Comparison of ENCODE assay signal across 23 cellular contexts in genomic region chr18:5508821-5509220, GRCh38. TPM values are rescaled to one million over a fixed set of nuclear protein-coding genes. Genes with fewer than 3 reads are reported as not detected.
"Had no signal": no experiment of that assay in that cellular context is flagged by ENCODE, and none has a peak within 500 bp of the region (broad histone marks: within the 10 kb centered on the region; RNA-seq: fewer than 3 reads in every experiment).

No MANE protein-coding gene starts in this region.

- DNase-seq: colonic mucosa; dermis blood vessel endothelial cell; esophagus squamous epithelium; foreskin keratinocyte; heart right ventricle; islet precursor cell; mammary epithelial cell; mucosa of descending colon; naive thymus-derived CD8-positive, alpha-beta T cell; psoas muscle; retina; sigmoid colon; stimulated activated CD4-positive, alpha-beta T cell treated with anti-CD3 and anti-CD28 coated beads, Interleukin-2, amount 100 ng/mL, for 24 hours; stimulated activated CD4-positive, alpha-beta T cell treated with anti-CD3 and anti-CD28 coated beads, Interleukin-4, amount 100 ng/mL, for 4 hours; stimulated activated naive CD4-positive, alpha-beta T cell; stomach; thyroid gland; upper lobe of left lung; uterus had no signal

- H3K36me3 ChIP-seq: colonic mucosa, esophagus squamous epithelium, heart right ventricle, neutrophil, sigmoid colon, stomach, suprapubic skin, thyroid gland, upper lobe of left lung, uterus had no signal

- H3K9me3 ChIP-seq: colonic mucosa, esophagus squamous epithelium, heart right ventricle, mucosa of descending colon, neutrophil, psoas muscle, sigmoid colon, stomach, suprapubic skin, thyroid gland, upper lobe of left lung, uterus had no signal

- H3K27me3 ChIP-seq: colonic mucosa, esophagus squamous epithelium, foreskin keratinocyte, heart right ventricle, neutrophil, sigmoid colon, suprapubic skin, thyroid gland, upper lobe of left lung, uterus had no signal

- H3K4me1 ChIP-seq: colonic mucosa, esophagus squamous epithelium, psoas muscle, stomach, thyroid gland, uterus had no signal

- H3K27ac ChIP-seq: colonic mucosa, esophagus squamous epithelium, heart right ventricle, neutrophil, psoas muscle, sigmoid colon, skin epidermis, stomach, suprapubic skin, thyroid gland, upper lobe of left lung, uterus had no signal

- H3K4me3 ChIP-seq: colonic mucosa, esophagus squamous epithelium, heart right ventricle, mucosa of descending colon, psoas muscle, sigmoid colon, skin epidermis, stomach, suprapubic skin, thyroid gland, upper lobe of left lung, uterus had no signal

- ATAC-seq: foreskin keratinocyte; heart right ventricle; left lobe of liver; mucosa of descending colon; naive thymus-derived CD8-positive, alpha-beta T cell; psoas muscle had no signal

RNA-seq across cellular contexts. Expression of gene EPB41L3, which starts 35.0 kb away (rescaled TPM):
- polyA plus RNA-seq: mammary epithelial cell had no signal
